Comparison of ENCODE assay signal across 8 cellular contexts in genomic region chr16:2056077-2056476, GRCh38. TPM values are rescaled to one million over a fixed set of nuclear protein-coding genes. Genes with fewer than 3 reads are reported as not detected.
DNase-seq lines count a peak whose midpoint lies in the region; TF ChIP-seq lines count a peak whose summit lies in the region.
"Had no signal": no experiment of that assay in that cellular context is flagged by ENCODE, and none has a peak within 500 bp of the region (broad histone marks: within the 10 kb centered on the region; RNA-seq: fewer than 3 reads in every experiment).

No MANE protein-coding gene starts in this region.

- H3K4me3 ChIP-seq in cardiac fibroblast (replicated peaks in 1 of 2; ENCODE audit: low read depth in 2 of 2, low read length in 2 of 2): no peak overlapping the region
- H3K4me3 ChIP-seq in HAP-1: no peak overlapping the region

- in situ Hi-C loops in HAP-1 (cut with MboI; ENCODE audit: low sequenced_read_pairs): no loop called here

- POLR2A ChIA-PET in activated CD4-positive, alpha-beta memory T cell treated with anti-CD3 and anti-CD28 coated beads for 36 hours (lab: Charles Lee): interaction anchor here (0.8 kb wide), 1 partner anchor 8 kb away, joined by 3 read pairs; the partner anchor contains the start of genes NTHL1 and TSC2

- DNase-seq in HT-29 (ENCODE audit: low spot score) (peak; percentile 56), cardiac fibroblast (ENCODE audit: low read depth in 2 of 2) (peak; percentile 18 to 45), osteocyte (ENCODE audit: extremely low spot score, unreplicated experiment) (no peak), HAP-1 (ENCODE audit: low spot score in 2 of 2) (no peak)
- no peak for DNase-seq in activated CD4-positive, alpha-beta memory T cell treated with anti-CD3 and anti-CD28 coated beads for 36 hours
- DNase-seq in activated CD4-positive, alpha-beta T cell treated with anti-CD3 and anti-CD28 coated beads, Interleukin-2, amount 50 U/mL, for 4 hours: no peak
- DNase-seq: small intestine had no signal

- intact Hi-C loops in activated CD4-positive, alpha-beta memory T cell treated with anti-CD3 and anti-CD28 coated beads for 36 hours (cut with micrococcal nuclease): no loop called here

- H3K27me3 Mint-ChIP-seq in osteocyte (ENCODE audit: unreplicated experiment): no peaks in the 10 kb centered on the region
- H3K27me3 Mint-ChIP-seq in activated CD4-positive, alpha-beta memory T cell treated with anti-CD3 and anti-CD28 coated beads for 36 hours: no peaks in the 10 kb centered on the region

- peaks cover 18% of the 10 kb centered on the region for H3K36me3 ChIP-seq in HAP-1 (replicated peaks)

- no peaks in the 10 kb centered on the region for H3K9me3 ChIP-seq in HAP-1

- H3K4me3 Mint-ChIP-seq in osteocyte (ENCODE audit: unreplicated experiment): no peak overlapping the region
- H3K4me3 Mint-ChIP-seq in activated CD4-positive, alpha-beta memory T cell treated with anti-CD3 and anti-CD28 coated beads for 36 hours: no peak overlapping the region

- H3K36me3 Mint-ChIP-seq in osteocyte (ENCODE audit: unreplicated experiment): peaks cover 27% of the 10 kb centered on the region
- peaks cover 5% of the 10 kb centered on the region for H3K36me3 Mint-ChIP-seq in activated CD4-positive, alpha-beta memory T cell treated with anti-CD3 and anti-CD28 coated beads for 36 hours

- H3K4me1 Mint-ChIP-seq in osteocyte (ENCODE audit: unreplicated experiment): no peaks in the 10 kb centered on the region
- H3K4me1 Mint-ChIP-seq in activated CD4-positive, alpha-beta memory T cell treated with anti-CD3 and anti-CD28 coated beads for 36 hours (ENCODE audit: low read depth): no peaks in the 10 kb centered on the region

- CTCF ChIA-PET in activated CD4-positive, alpha-beta memory T cell treated with anti-CD3 and anti-CD28 coated beads for 36 hours (lab: Charles Lee): no interaction called here

- no peak overlapping the region for H3K27ac Mint-ChIP-seq in osteocyte (ENCODE audit: unreplicated experiment)
- no peak overlapping the region for H3K27ac Mint-ChIP-seq in activated CD4-positive, alpha-beta memory T cell treated with anti-CD3 and anti-CD28 coated beads for 36 hours

- H3K27me3 ChIP-seq in HAP-1 (ENCODE audit: low read depth): no peaks in the 10 kb centered on the region

- H3K9me3 Mint-ChIP-seq in osteocyte (ENCODE audit: unreplicated experiment): no peaks in the 10 kb centered on the region
- H3K9me3 Mint-ChIP-seq in activated CD4-positive, alpha-beta memory T cell treated with anti-CD3 and anti-CD28 coated beads for 36 hours: no peaks in the 10 kb centered on the region

- TF ChIP-seq CTCF in cardiac fibroblast (IDR thresholded peaks at IDR 0.05; ENCODE audit: low read depth, low read length) (peak; percentile 37), osteocyte (IDR thresholded peaks at IDR 0.05) (peak; percentile 27)

- no peaks in the 10 kb centered on the region for H3K4me1 ChIP-seq in HAP-1

RNA-seq across cellular contexts. Expression of gene TSC2, which starts 8.3 kb away (rescaled TPM):
- 75.1 and 85.0 TPM in 2 replicates for total RNA-seq in HT-29 (2014; rRNA removed; shearing (Covaris generic))
- total RNA-seq in osteocyte: 183 and 194 TPM in 2 replicates
- 10 to 100 TPM; 56.6 to 63.9 TPM for total RNA-seq in activated CD4-positive, alpha-beta memory T cell treated with anti-CD3 and anti-CD28 coated beads for 36 hours

RNA-seq across cellular contexts. Expression of gene NTHL1, which starts 8.4 kb away (rescaled TPM):
- total RNA-seq in HT-29 (2014; rRNA removed; shearing (Covaris generic)): 157 and 215 TPM in 2 replicates
- 22.2 and 24.3 TPM in 2 replicates for total RNA-seq in osteocyte
- total RNA-seq in activated CD4-positive, alpha-beta memory T cell treated with anti-CD3 and anti-CD28 coated beads for 36 hours: 10 to 100 TPM; 24.3 to 26.2 TPM

RNA-seq across cellular contexts. Expression of gene NHERF2, which starts 29.4 kb away (rescaled TPM):
- 258 and 259 TPM in 2 replicates for total RNA-seq in HT-29 (2014; rRNA removed; shearing (Covaris generic))
- total RNA-seq in osteocyte: 143 and 146 TPM in 2 replicates
- total RNA-seq in activated CD4-positive, alpha-beta memory T cell treated with anti-CD3 and anti-CD28 coated beads for 36 hours: 1 to 10 TPM; 1.1 to 1.4 TPM

RNA-seq across cellular contexts. Expression of gene NPW, which starts 36.5 kb away (rescaled TPM):
- 0.91 and 2.7 TPM in 2 replicates for total RNA-seq in HT-29 (2014; rRNA removed; shearing (Covaris generic))
- 4.1 and 4.4 TPM in 2 replicates for total RNA-seq in osteocyte
- total RNA-seq in activated CD4-positive, alpha-beta memory T cell treated with anti-CD3 and anti-CD28 coated beads for 36 hours: 1 to 10 TPM; 1.3 to 2.0 TPM
- total RNA-seq: subcutaneous adipose tissue had no signal

RNA-seq across cellular contexts. Expression of gene ZNF598, which starts 46.5 kb away (rescaled TPM):
- total RNA-seq in HT-29 (2014; rRNA removed; shearing (Covaris generic)): 42.9 and 49.0 TPM in 2 replicates
- 45.4 and 46.9 TPM in 2 replicates for total RNA-seq in osteocyte
- total RNA-seq in activated CD4-positive, alpha-beta memory T cell treated with anti-CD3 and anti-CD28 coated beads for 36 hours: 10 to 100 TPM; 67.2 to 67.6 TPM

Comparison
In these comparisons a context has a peak if more than half of its experiments do, and no peak if none do; other contexts are left out.
1. DNase-seq: peak in HT-29 (single experiment) and cardiac fibroblast (2 of 2); none in osteocyte (single experiment), activated CD4-positive, alpha-beta memory T cell treated with anti-CD3 and anti-CD28 coated beads for 36 hours (single experiment), activated CD4-positive, alpha-beta T cell treated with anti-CD3 and anti-CD28 coated beads, Interleukin-2, amount 50 U/mL, for 4 hours (0 of 2) and HAP-1 (0 of 2).
2. RNA of gene NHERF2, which starts 29.4 kb away (total RNA-seq): 258 to 259 TPM in HT-29 and 143 to 146 TPM in osteocyte; 1.1 to 1.4 TPM in activated CD4-positive, alpha-beta memory T cell treated with anti-CD3 and anti-CD28 coated beads for 36 hours; every median in the first group is over 10 times any median in the second.